In genomic region chr4:48899950-48900349, GRCh38 we compare ENCODE assay signal across 1 cellular context.
TF ChIP-seq lines count a peak whose summit lies in the region.

No MANE protein-coding gene starts in this region.

TF ChIP-seq in GM23338, 12 proteins besides CTCF, POLR2A, EP300 and RAD21 (continued from another document):
- TF ChIP-seq ZNF462 (CRISPR knock-in tag; IDR thresholded peaks at IDR 0.05) (no peak), EZH2 (IDR thresholded peaks at IDR 0.05; ENCODE audit: low read depth, unreplicated experiment) (no peak), ZNF331 (CRISPR knock-in tag; IDR thresholded peaks at IDR 0.05; ENCODE audit: low read depth) (no peak), CREB1 (CRISPR knock-in tag; IDR thresholded peaks at IDR 0.05; ENCODE audit: low read depth) (no peak), ETS1 (IDR thresholded peaks at IDR 0.05) (no peak), REST (IDR thresholded peaks at IDR 0.05; ENCODE audit: unreplicated experiment) (no peak), EZH2phosphoT487 (IDR thresholded peaks at IDR 0.05; ENCODE audit: unreplicated experiment) (no peak), ZNF114 (CRISPR knock-in tag; IDR thresholded peaks at IDR 0.05) (no peak), NANOG (IDR thresholded peaks at IDR 0.05; ENCODE audit: borderline replicate concordance) (no peak)
